19 cellular contexts compared by ENCODE assay signal in genomic region chr7:93108003-93108402, GRCh38. TPM values are rescaled to one million over a fixed set of nuclear protein-coding genes. Genes with fewer than 3 reads are reported as not detected.
DNase-seq lines count a peak whose midpoint lies in the region; ATAC-seq, FAIRE-seq and TF ChIP-seq lines count a peak whose summit lies in the region.
"Had no signal": no experiment of that assay in that cellular context is flagged by ENCODE, and none has a peak within 500 bp of the region (broad histone marks: within the 10 kb centered on the region; RNA-seq: fewer than 3 reads in every experiment).

No MANE protein-coding gene starts in this region.

- H3K27me3 ChIP-seq in K562 (ENCODE audit: control insufficient read depth in 2 of 2, insufficient read depth in 2 of 2, low read length in 2 of 2), result no peaks in the 10 kb centered on the region; a peak in 1 of 5 replicates
- peaks cover 0 to 7% (median 0%) of the 10 kb centered on the region in 3 experiments for H3K27me3 ChIP-seq in neuronal stem cell (ENCODE audit: control insufficient read depth in 3 of 3, insufficient read depth in 3 of 3, low read depth in 1 of 3, low read length in 3 of 3)
- H3K27me3 ChIP-seq in ascending aorta, result no peaks in the 10 kb centered on the region
- no peaks in the 10 kb centered on the region for H3K27me3 ChIP-seq in MM.1S (replicated peaks; ENCODE audit: insufficient read depth, low read length)

- peaks cover 52% of the 10 kb centered on the region for H3K36me3 Mint-ChIP-seq in chondrocyte (ENCODE audit: low read depth)

- H3K23ac ChIP-seq in neuronal stem cell (ENCODE audit: low read depth, low read length, poor library complexity), result no peak overlapping the region

- no TSS peak for BruUV-seq in K562 (replicated peaks; lab: Mats Ljungman, UMichigan)

- H3K4me2 ChIP-seq in K562 (ENCODE audit: insufficient read depth, low read length), result peak overlapping the region; percentile 29; the same call in 1 of the 2 replicates
- H3K4me2 ChIP-seq in neuronal stem cell (ENCODE audit: insufficient read depth, low read length, poor library complexity, severe bottlenecking), result no peak overlapping the region
- no peak overlapping the region for H3K4me2 ChIP-seq in MM.1S (ENCODE audit: low read depth, low read length)

- H3K9ac ChIP-seq in K562 (ENCODE audit: insufficient read depth in 1 of 2, low read depth in 2 of 2, low read length in 2 of 2) (no peak overlapping the region), neuronal stem cell (ENCODE audit: low read depth, low read length, poor library complexity) (no peak overlapping the region), MM.1S (ENCODE audit: low read length) (no peak overlapping the region)

- H2BK5ac ChIP-seq in neuronal stem cell (ENCODE audit: low read length), result no peak overlapping the region

- H3K79me2 ChIP-seq in K562 (ENCODE audit: control insufficient read depth, insufficient read depth, low read length) (no peaks in the 10 kb centered on the region), MM.1S (ENCODE audit: low read length) (0 out of 2 replicates have a peak, but pooled peaks cover 5% of the 10 kb centered on the region)

- TF ChIP-seq RAD21 in K562 (CRISPR knock-in tag; conservative IDR thresholded peaks at IDR 0.05 in 1 of 2, IDR thresholded peaks at IDR 0.05 in 1 of 2), result no peak

- peaks cover 8% of the 10 kb centered on the region for H3K27me3 Mint-ChIP-seq in chondrocyte (ENCODE audit: low read depth)
- H3K27me3 Mint-ChIP-seq: CD4-positive, CD25-positive, alpha-beta regulatory T cell had no signal

- no peak for ATAC-seq in K562
- ATAC-seq: CD8-positive, alpha-beta T cell; GM12878 had no signal

- peak overlapping the region; percentile 89 for H3K14ac ChIP-seq in neuronal stem cell (ENCODE audit: low read length)

- H3K36me3 ChIP-seq in K562 (ENCODE audit: control insufficient read depth, insufficient read depth, low read length), result no peaks in the 10 kb centered on the region
- H3K36me3 ChIP-seq in neuronal stem cell (replicated peaks in 1 of 2; ENCODE audit: control insufficient read depth in 2 of 2, insufficient read depth in 2 of 2, low read length in 2 of 2), result no peaks in the 10 kb centered on the region
- H3K36me3 ChIP-seq in ascending aorta, result peaks cover 50 to 73% of the 10 kb centered on the region in 2 donors
- H3K36me3 ChIP-seq in MM.1S (replicated peaks; ENCODE audit: insufficient read depth, low read length), result peaks cover 23% of the 10 kb centered on the region; the same call in 1 of the 2 replicates
- H3K36me3 ChIP-seq: HAP-1 had no signal

- H2BK12ac ChIP-seq in neuronal stem cell (ENCODE audit: low read length), result no peak overlapping the region

- H3K4me1 Mint-ChIP-seq in chondrocyte (ENCODE audit: low read depth), result no peaks in the 10 kb centered on the region

- CTCF ChIA-PET in K562 (lab: Yijun Ruan, JAX; ENCODE audit: low intra/inter-chr PET ratio), result no interaction called here

- POLR2A ChIA-PET in K562 (lab: Yijun Ruan, JAX), result no interaction called here

- H4K91ac ChIP-seq in neuronal stem cell (ENCODE audit: low read depth, low read length, poor library complexity), result no peak overlapping the region

- H3K9me3 ChIP-seq in K562 (replicated peaks; ENCODE audit: control insufficient read depth, insufficient read depth, low read depth, low read length) (no peaks in the 10 kb centered on the region), neuronal stem cell (replicated peaks in 1 of 2; ENCODE audit: control insufficient read depth in 2 of 2, insufficient read depth in 1 of 2, low read depth in 1 of 2, low read length in 2 of 2) (no peaks in the 10 kb centered on the region), ascending aorta (peaks cover 60 to 87% of the 10 kb centered on the region in 2 donors), MM.1S (replicated peaks; ENCODE audit: insufficient read depth, low read length) (no peaks in the 10 kb centered on the region)
- H3K9me3 ChIP-seq: HAP-1 had no signal

- H3K27ac ChIP-seq in K562 (ENCODE audit: extremely low read depth, low read depth, low read length) (no peak overlapping the region), neuronal stem cell (replicated peaks; ENCODE audit: low read length) (no peak overlapping the region), ascending aorta (no peak overlapping the region), MM.1S (ENCODE audit: low read length) (no peak overlapping the region)
- H3K27ac ChIP-seq: C4-2B had no signal

- TF ChIP-seq CTCF in K562 (IDR thresholded peaks at IDR 0.05 in 2 of 3, conservative IDR thresholded peaks at IDR 0.05 in 1 of 3; ENCODE audit: insufficient read depth in 2 of 3, low read depth in 1 of 3, low read length in 3 of 3) (no peak), chondrocyte (IDR thresholded peaks at IDR 0.05) (no peak), ascending aorta (IDR thresholded peaks at IDR 0.05) (no peak), MM.1S (IDR thresholded peaks at IDR 0.05; ENCODE audit: low read length) (no peak)

- TF ChIP-seq EP300 in K562 (IDR thresholded peaks at IDR 0.05; ENCODE audit: low read length), result no peak

- no peaks in the 10 kb centered on the region for H4K20me1 ChIP-seq in K562 (replicated peaks; ENCODE audit: control insufficient read depth, insufficient read depth, low read length)
- H4K20me1 ChIP-seq in MM.1S (ENCODE audit: insufficient read depth, low read length), result no peaks in the 10 kb centered on the region

- H4K8ac ChIP-seq in neuronal stem cell (ENCODE audit: low read depth, low read length), result no peak overlapping the region

- no peak overlapping the region for H3K4me3 ChIP-seq in K562
- H3K4me3 ChIP-seq in neuronal stem cell (ENCODE audit: low read length in 2 of 2), result no peak overlapping the region
- H3K4me3 ChIP-seq in ascending aorta, result peak overlapping the region in 1 of 2 donors; percentile 16
- H3K4me3 ChIP-seq in MM.1S (ENCODE audit: low read length), result no peak overlapping the region
- H3K4me3 ChIP-seq: GM12878, HAP-1 had no signal

- FAIRE-seq in K562 (lab: Jason Lieb, UNC), result no peak
- FAIRE-seq: D721Med, GM12878, H54 had no signal

- H3K27ac Mint-ChIP-seq in chondrocyte (ENCODE audit: unreplicated experiment), result no peak overlapping the region
- H3K27ac Mint-ChIP-seq: CD4-positive, CD25-positive, alpha-beta regulatory T cell; CD8-positive, alpha-beta T cell; HFFc6 had no signal

- peak overlapping the region; percentile 64 for H3K18ac ChIP-seq in neuronal stem cell (ENCODE audit: low read length)

- no peak overlapping the region for H2BK15ac ChIP-seq in neuronal stem cell (ENCODE audit: low read length)

- TF ChIP-seq POLR2A in K562 (conservative IDR thresholded peaks at IDR 0.05), result no peak

- no peak overlapping the region for H3K4ac ChIP-seq in neuronal stem cell (ENCODE audit: low read length)

- WGBS in K562 (ENCODE audit: insufficient coverage, low coverage, missing lambda C conversion rate), result 44% methylated on average over 13 of the region's 13 CpGs
- no CpG with 5 or more reads among the region's 13 CpGs for WGBS in neuronal stem cell (ENCODE audit: extremely low coverage in 2 of 2, insufficient read length in 2 of 2, insufficient replicate concordance in 1 of 2), 2 donors

- H2BK120ac ChIP-seq in neuronal stem cell (ENCODE audit: low read depth, low read length), result no peak overlapping the region

- H2AFZ ChIP-seq in K562 (ENCODE audit: low read depth, low read length), result peak overlapping the region; percentile 60; the same call in 1 of the 2 replicates
- no peak overlapping the region for H2AFZ ChIP-seq in neuronal stem cell (ENCODE audit: low read length)
- no peak overlapping the region for H2AFZ ChIP-seq in MM.1S (ENCODE audit: low read length)

- H3K4me3 Mint-ChIP-seq in chondrocyte (ENCODE audit: unreplicated experiment), result no peak overlapping the region
- H3K4me3 Mint-ChIP-seq: CD4-positive, CD25-positive, alpha-beta regulatory T cell; CD8-positive, alpha-beta T cell; HFFc6 had no signal

- DNase-seq in K562 (ENCODE audit: extremely low read depth in 1 of 4, low spot score in 3 of 4) (no peak), chondrocyte (ENCODE audit: low spot score) (peak; percentile 73), neuronal stem cell (ENCODE audit: low spot score) (no peak), C1 segment of cervical spinal cord (lab: John Stamatoyannopoulos, UW) (no peak), ascending aorta (ENCODE audit: low spot score in 2 of 2) (no peak), MM.1S (no peak)
- DNase-seq: CD4-positive, CD25-positive, alpha-beta regulatory T cell; CD8-positive, alpha-beta T cell; DMS 273 treated with DMSO at 0.1 percent for 48 hours; DMS79; EL; GDM1; GOT3; HFFc6 had no signal

- H3K79me1 ChIP-seq in neuronal stem cell (ENCODE audit: low read depth, low read length), result no peaks in the 10 kb centered on the region

- intact Hi-C loops in K562 (cut with micrococcal nuclease) (no loop called here), ascending aorta (cut with DNase I) (no loop called here)

- no peaks in the 10 kb centered on the region for H3F3A ChIP-seq in MM.1S (ENCODE audit: insufficient read depth, low read length)

- H3K9me2 ChIP-seq in MM.1S (replicated peaks; ENCODE audit: insufficient read depth, low read length), result no peaks in the 10 kb centered on the region

- in situ Hi-C loops in K562 (cut with MboI), result no loop called here

- no peaks in the 10 kb centered on the region for H3K9me1 ChIP-seq in K562 (ENCODE audit: control insufficient read depth, insufficient read depth, low read length)

- H2AK5ac ChIP-seq in neuronal stem cell (ENCODE audit: low read depth, low read length), result no peak overlapping the region

- H3K9me3 Mint-ChIP-seq in chondrocyte (ENCODE audit: low read depth), result peaks cover 45% of the 10 kb centered on the region

- H3K4me1 ChIP-seq in K562 (replicated peaks in 1 of 2; ENCODE audit: control insufficient read depth in 2 of 2, insufficient read depth in 2 of 2, low read length in 2 of 2), result peaks cover 0 to 3% of the 10 kb centered on the region in 2 experiments; a peak in 2 of 5 replicates
- H3K4me1 ChIP-seq in neuronal stem cell (ENCODE audit: control insufficient read depth in 2 of 2, insufficient read depth in 1 of 2, low read depth in 1 of 2, low read length in 2 of 2), result no peaks in the 10 kb centered on the region
- H3K4me1 ChIP-seq in ascending aorta, result no peaks in the 10 kb centered on the region
- H3K4me1 ChIP-seq in MM.1S (ENCODE audit: low read length), result no peaks in the 10 kb centered on the region
- H3K4me1 ChIP-seq: HAP-1 had no signal

RNA-seq across cellular contexts. Expression of gene SAMD9, which starts 9.8 kb away (rescaled TPM):
- 0.32 and 1.5 TPM in 2 replicates for total RNA-seq in K562 (2011; cell fraction: chromatin; rRNA removed; ENCODE audit: low replicate concordance)
- 0.17 and 0.26 TPM in 2 replicates for total RNA-seq in K562 (2011; cell fraction: nucleolus; rRNA removed)
- total RNA-seq in K562 (2011; cell fraction: nucleoplasm; rRNA removed), result 0.44 and 0.53 TPM in 2 replicates
- total RNA-seq in K562 (2014; rRNA removed) (1.6 and 1.9 TPM in 2 replicates), K562 (2014; rRNA removed; fragmentation: Illumina TruSeq; extraction: Trizol) (3.7 and 4.4 TPM in 2 replicates), K562 (2015; rRNA removed; fragmentation: Illumina TruSeq; extraction: Trizol) (3.9 and 4.0 TPM in 2 replicates), K562 (2021) (2.5 and 2.7 TPM in 2 replicates), chondrocyte (4.2 to 13.8 TPM (median 5.0 TPM) in 3 replicates), ascending aorta (5.6 TPM)
- polyA plus RNA-seq in K562 (2011; rRNA removed) (0.51 and 1.0 TPM in 2 replicates), K562 (2014; fragmentation: Illumina TruSeq; extraction: Trizol) (2.2 and 2.9 TPM in 2 replicates), K562 (2014; fragmentation: Nextera tagmentation; extraction: Ambion mirVana) (1 to 10 TPM; 1.1 to 1.3 TPM), K562 (2014; rRNA removed) (1.1 and 1.5 TPM in 2 replicates)
- polyA plus RNA-seq in K562 (2011; cell fraction: cytosol; rRNA removed), result 0.07 and 0.10 TPM in 2 replicates
- 0.28 and 0.33 TPM in 2 replicates for polyA plus RNA-seq in K562 (2011; cell fraction: nucleus; rRNA removed)
- polyA plus RNA-seq in K562 (2012), result 1.5 and 2.1 TPM in 2 replicates
- 1.9 and 3.3 TPM in 2 replicates for polyA minus RNA-seq in K562 (2011; rRNA and poly(A)+ RNA removed)
- polyA minus RNA-seq in K562 (2011; cell fraction: cytosol; rRNA and poly(A)+ RNA removed), result 0.46 and 1.8 TPM in 2 replicates
- 1.2 and 1.3 TPM in 2 replicates for polyA minus RNA-seq in K562 (2011; cell fraction: nucleus; rRNA and poly(A)+ RNA removed)
- not detected for polyA plus RNA-seq in neuronal stem cell (2013, experiment 1 of 2)
- not detected for polyA plus RNA-seq in neuronal stem cell (2013, experiment 2 of 2)

RNA-seq across cellular contexts. Expression of gene SAMD9L, which starts 40.2 kb away (rescaled TPM):
- 0.05 and 0.42 TPM in 2 replicates for total RNA-seq in K562 (2011; cell fraction: chromatin; rRNA removed; ENCODE audit: low replicate concordance)
- not detected in 2 replicates for total RNA-seq in K562 (2011; cell fraction: nucleolus; rRNA removed)
- total RNA-seq in K562 (2011; cell fraction: nucleoplasm; rRNA removed), result not detected in 2 replicates
- total RNA-seq in K562 (2014; rRNA removed) (0.41 and 0.59 TPM in 2 replicates), K562 (2014; rRNA removed; fragmentation: Illumina TruSeq; extraction: Trizol) (0.48 and 0.91 TPM in 2 replicates), K562 (2015; rRNA removed; fragmentation: Illumina TruSeq; extraction: Trizol) (0.87 and 1.0 TPM in 2 replicates), K562 (2021) (0.44 and 0.45 TPM in 2 replicates), chondrocyte (6.8 to 22.5 TPM (median 6.9 TPM) in 3 replicates), ascending aorta (3.3 TPM)
- polyA plus RNA-seq in K562 (2011; rRNA removed) (0.07 and 0.15 TPM in 2 replicates), K562 (2014; fragmentation: Illumina TruSeq; extraction: Trizol) (0.33 and 0.55 TPM in 2 replicates), K562 (2014; fragmentation: Nextera tagmentation; extraction: Ambion mirVana) (under 1 TPM; 0.44 to 0.48 TPM), K562 (2014; rRNA removed) (0.32 and 1.1 TPM in 2 replicates)
- under 0.01 TPM in 1 of 2 replicates, not detected in the other for polyA plus RNA-seq in K562 (2011; cell fraction: cytosol; rRNA removed)
- polyA plus RNA-seq in K562 (2011; cell fraction: nucleus; rRNA removed), result 0.21 and 0.23 TPM in 2 replicates
- polyA plus RNA-seq in K562 (2012), result 0.53 and 1.3 TPM in 2 replicates
- polyA minus RNA-seq in K562 (2011; rRNA and poly(A)+ RNA removed), result 0.03 and 0.04 TPM in 2 replicates
- polyA minus RNA-seq in K562 (2011; cell fraction: cytosol; rRNA and poly(A)+ RNA removed), result not detected in 2 replicates
- polyA minus RNA-seq in K562 (2011; cell fraction: nucleus; rRNA and poly(A)+ RNA removed), result 0.11 and 0.13 TPM in 2 replicates
- 0.07 TPM for polyA plus RNA-seq in neuronal stem cell (2013, experiment 1 of 2)
- 0.01 TPM for polyA plus RNA-seq in neuronal stem cell (2013, experiment 2 of 2)
